Comparison of ENCODE assay signal across 8 cellular contexts in genomic region chr4:83219344-83219990, GRCh38.
DNase-seq lines count a peak whose midpoint lies in the region; ATAC-seq and TF ChIP-seq lines count a peak whose summit lies in the region.

No MANE protein-coding gene starts in this region.

- WGBS in psoas muscle, 3 donors, result 32 to 40% (median 40%) methylated on average over 11 of the region's 11 CpGs

- TF ChIP-seq CTCF in GM06990 (IDR thresholded peaks at IDR 0.05; ENCODE audit: insufficient read depth, low read length, poor library complexity, severe bottlenecking) (no peak), left lung (IDR thresholded peaks at IDR 0.05) (no peak), psoas muscle (IDR thresholded peaks at IDR 0.05) (no peak)

- H3K27me3 Mint-ChIP-seq in activated T-helper 17 cell treated with anti-CD3 and anti-CD28 coated beads, Interleukin-2, amount 50 U/mL, for 72 hours, result no peaks in the 10 kb centered on the region

- H3K27ac Mint-ChIP-seq in activated T-helper 17 cell treated with anti-CD3 and anti-CD28 coated beads, Interleukin-2, amount 50 U/mL, for 72 hours, result peak overlapping the region; percentile 88

- H3K9me3 Mint-ChIP-seq in activated T-helper 17 cell treated with anti-CD3 and anti-CD28 coated beads, Interleukin-2, amount 50 U/mL, for 72 hours, result no peaks in the 10 kb centered on the region

- intact Hi-C loops in left lung (cut with DNase I) (no loop called here), psoas muscle (cut with DNase I) (no loop called here)

- H3K9me3 ChIP-seq in left lung (no peaks in the 10 kb centered on the region), psoas muscle (no peaks in the 10 kb centered on the region)

- H3K4me3 ChIP-seq in GM06990 (replicated peaks; ENCODE audit: low read depth, low read length) (peak overlapping the region; percentile 10; the same call in 1 of the 2 replicates), left lung (no peak overlapping the region), psoas muscle (no peak overlapping the region)

- H3K27me3 ChIP-seq in GM06990 (replicated peaks; ENCODE audit: control insufficient read depth, insufficient read depth, low read length) (no peaks in the 10 kb centered on the region), left lung (no peaks in the 10 kb centered on the region), psoas muscle (ENCODE audit: insufficient read depth in 3 of 3, low read length in 2 of 3) (no peaks in the 10 kb centered on the region)

- no peaks in the 10 kb centered on the region for H3K36me3 Mint-ChIP-seq in activated T-helper 17 cell treated with anti-CD3 and anti-CD28 coated beads, Interleukin-2, amount 50 U/mL, for 72 hours (ENCODE audit: low read depth)

- H3K4me3 Mint-ChIP-seq in activated T-helper 17 cell treated with anti-CD3 and anti-CD28 coated beads, Interleukin-2, amount 50 U/mL, for 72 hours, result peak overlapping the region; percentile 51

- H3K27ac ChIP-seq in left lung (peak overlapping the region in 1 of 2 donors; percentile 93), psoas muscle (no peak overlapping the region)

- ATAC-seq in activated T-helper 17 cell treated with anti-CD3 and anti-CD28 coated beads, Interleukin-2, amount 50 U/mL, for 72 hours (replicated peaks), result peak; percentile 73
- ATAC-seq in left lung, result peak; percentile 37
- no peak for ATAC-seq in psoas muscle
- ATAC-seq in HG02938 (IDR thresholded peaks at IDR 0.05; ENCODE audit: unreplicated experiment), result no peak

- H3K4me1 ChIP-seq in left lung, result peaks cover 0 to 41% of the 10 kb centered on the region in 2 donors
- no peaks in the 10 kb centered on the region for H3K4me1 ChIP-seq in psoas muscle

- H3K4me1 Mint-ChIP-seq in activated T-helper 17 cell treated with anti-CD3 and anti-CD28 coated beads, Interleukin-2, amount 50 U/mL, for 72 hours, result peaks cover 34% of the 10 kb centered on the region

- DNase-seq in GM06990 (ENCODE audit: extremely low read depth, insufficient read length) (peak; percentile 54), NCI-H2171 (lab: John Stamatoyannopoulos, UW) (peak; percentile 9), left lung (no peak), psoas muscle (no peak), Ammon's horn (ENCODE audit: low spot score) (no peak)
- DNase-seq in stimulated activated naive CD4-positive, alpha-beta T cell (lab: John Stamatoyannopoulos, UW), result peak in 5 of 6 experiments; percentile 4 to 64 (median 51)

- H3K36me3 ChIP-seq in GM06990 (ENCODE audit: control insufficient read depth, insufficient read depth, low read length) (no peaks in the 10 kb centered on the region), left lung (no peaks in the 10 kb centered on the region), psoas muscle (ENCODE audit: insufficient read depth in 1 of 2, low read depth in 1 of 2) (no peaks in the 10 kb centered on the region)

Comparison
In these comparisons a context has a peak if more than half of its experiments do, and no peak if none do; other contexts are left out.
1. DNase-seq: peak in GM06990 (single experiment), NCI-H2171 (single experiment) and stimulated activated naive CD4-positive, alpha-beta T cell (5 of 6); none in left lung (0 of 2), psoas muscle (0 of 2) and Ammon's horn (single experiment).
2. ATAC-seq: peak in activated T-helper 17 cell treated with anti-CD3 and anti-CD28 coated beads, Interleukin-2, amount 50 U/mL, for 72 hours (single experiment) and left lung (single experiment); none in psoas muscle (0 of 4) and HG02938 (single experiment).